12 cellular contexts compared by ENCODE assay signal in the genomic region with DNA sequence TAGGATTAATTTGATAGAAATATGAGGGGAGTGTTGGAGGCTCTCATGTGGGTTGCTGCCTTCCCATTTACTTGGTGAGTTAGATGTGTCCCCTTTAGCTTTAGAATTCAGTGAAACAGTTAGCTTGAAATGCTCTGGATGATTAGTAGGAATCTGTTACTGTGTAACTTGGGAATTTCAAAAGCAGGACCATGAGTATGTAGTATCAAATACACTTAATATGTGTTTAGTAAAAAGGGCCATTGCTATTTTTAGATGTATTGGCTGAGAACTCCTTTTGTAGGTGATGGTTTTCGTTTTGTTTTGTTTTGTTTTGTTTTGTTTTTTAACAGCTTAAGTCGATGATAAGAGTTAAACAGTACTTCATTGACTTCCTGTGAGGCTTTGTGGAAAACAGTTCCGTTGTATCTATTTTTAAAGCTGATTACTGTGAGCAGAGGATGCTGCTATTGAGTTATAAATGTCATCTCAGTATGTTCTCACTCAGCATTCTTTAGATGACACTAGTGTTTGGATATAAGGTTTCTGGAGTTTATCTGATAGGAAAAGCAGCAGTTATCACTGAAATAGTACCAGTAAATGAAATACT. TPM values are rescaled to one million over a fixed set of nuclear protein-coding genes. Genes with fewer than 3 reads are reported as not detected.
DNase-seq lines count a peak whose midpoint lies in the region; ATAC-seq and TF ChIP-seq lines count a peak whose summit lies in the region.
"Had no signal": no experiment of that assay in that cellular context is flagged by ENCODE, and none has a peak within 500 bp of the region (broad histone marks: within the 10 kb centered on the region; RNA-seq: fewer than 3 reads in every experiment).

No MANE protein-coding gene starts in this region.

- peak overlapping the region; percentile 76 for H3K4me3 ChIP-seq in CD4-positive, CD25-positive, alpha-beta regulatory T cell (ENCODE audit: low read depth, low read length)
- peak overlapping the region; percentile 5; the same call in 1 of the 2 replicates for H3K4me3 ChIP-seq in Jurkat, Clone E6-1 (ENCODE audit: low read length)
- H3K4me3 ChIP-seq in colonic mucosa (no peak overlapping the region), mucosa of rectum (ENCODE audit: low read length in 2 of 2) (no peak overlapping the region)

- intact Hi-C loops in colonic mucosa (cut with DNase I), result no loop called here

- peak; percentile 69 for ATAC-seq in CD4-positive, CD25-positive, alpha-beta regulatory T cell (ENCODE audit: low read depth in 2 of 2)
- ATAC-seq in HG03175 (IDR thresholded peaks at IDR 0.05; ENCODE audit: unreplicated experiment), result no peak

- H3K27me3 ChIP-seq in CD4-positive, CD25-positive, alpha-beta regulatory T cell (ENCODE audit: control insufficient read depth, insufficient read depth, low read length), result no peaks in the 10 kb centered on the region
- no peaks in the 10 kb centered on the region for H3K27me3 ChIP-seq in colonic mucosa
- H3K27me3 ChIP-seq in mucosa of rectum (ENCODE audit: control insufficient read depth in 2 of 2, insufficient read depth in 2 of 2, low read length in 2 of 2), result no peaks in the 10 kb centered on the region

- H3K27me3 Mint-ChIP-seq in CD4-positive, CD25-positive, alpha-beta regulatory T cell, result no peaks in the 10 kb centered on the region
- H3K27me3 Mint-ChIP-seq: natural killer cell treated with Interleukin-12 subunit alpha and Interleukin-12 subunit beta and Interleukin-15 and Interleukin-18, amount 100 ng/mL, for 72 hours had no signal

- no peaks in the 10 kb centered on the region for H3K9me3 ChIP-seq in CD4-positive, CD25-positive, alpha-beta regulatory T cell (ENCODE audit: control insufficient read depth in 2 of 2, low read length in 2 of 2)
- H3K9me3 ChIP-seq in colonic mucosa, result no peaks in the 10 kb centered on the region
- H3K9me3 ChIP-seq in mucosa of rectum (ENCODE audit: control insufficient read depth in 2 of 2, low read length in 2 of 2), result no peaks in the 10 kb centered on the region

- H3K27ac ChIP-seq in CD4-positive, CD25-positive, alpha-beta regulatory T cell (ENCODE audit: insufficient read depth, low read length, poor library complexity, severe bottlenecking), result peak overlapping the region; percentile 68
- H3K27ac ChIP-seq in colonic mucosa (peak overlapping the region; percentile 17), mucosa of rectum (ENCODE audit: low read depth in 2 of 2, low read length in 2 of 2) (peak overlapping the region; percentile 41 to 45)

- TF ChIP-seq CTCF in colonic mucosa (IDR thresholded peaks at IDR 0.05), result no peak

- H3K9me3 Mint-ChIP-seq in CD4-positive, CD25-positive, alpha-beta regulatory T cell, result peaks cover 0 to under 1% (median 0%) of the 10 kb centered on the region in 7 donors
- H3K9me3 Mint-ChIP-seq: natural killer cell treated with Interleukin-12 subunit alpha and Interleukin-12 subunit beta and Interleukin-15 and Interleukin-18, amount 100 ng/mL, for 72 hours had no signal

- peak in 2 of 3 donors; percentile 59 to 75 for DNase-seq in CD4-positive, CD25-positive, alpha-beta regulatory T cell
- peak; percentile 62 for DNase-seq in Jurkat, Clone E6-1 (ENCODE audit: low read depth, low spot score)
- DNase-seq in colonic mucosa (no peak), Kasumi-1 (lab: John Stamatoyannopoulos, UW) (no peak), activated gamma-delta T cell (lab: John Stamatoyannopoulos, UW) (no peak), hypothalamus (lab: John Stamatoyannopoulos, UW) (no peak)
- DNase-seq: amniotic stem cell, Calu3, trophoblast cell had no signal

- peaks cover 35 to 51% (median 42%) of the 10 kb centered on the region in 4 donors for H3K4me1 Mint-ChIP-seq in CD4-positive, CD25-positive, alpha-beta regulatory T cell

- no peaks in the 10 kb centered on the region for H3K36me3 ChIP-seq in CD4-positive, CD25-positive, alpha-beta regulatory T cell (ENCODE audit: control insufficient read depth, insufficient read depth, low read length)
- H3K36me3 ChIP-seq in colonic mucosa (no peaks in the 10 kb centered on the region), mucosa of rectum (ENCODE audit: control insufficient read depth in 2 of 2, insufficient read depth in 2 of 2, low read length in 2 of 2) (no peaks in the 10 kb centered on the region)

- peaks cover 3% of the 10 kb centered on the region for H3K36me3 Mint-ChIP-seq in CD4-positive, CD25-positive, alpha-beta regulatory T cell
- H3K36me3 Mint-ChIP-seq: natural killer cell treated with Interleukin-12 subunit alpha and Interleukin-12 subunit beta and Interleukin-15 and Interleukin-18, amount 100 ng/mL, for 72 hours had no signal

- H3K4me3 Mint-ChIP-seq in CD4-positive, CD25-positive, alpha-beta regulatory T cell, result no peak overlapping the region

- H3K27ac Mint-ChIP-seq in CD4-positive, CD25-positive, alpha-beta regulatory T cell, result no peak overlapping the region

- peaks cover 82% of the 10 kb centered on the region for H3K4me1 ChIP-seq in CD4-positive, CD25-positive, alpha-beta regulatory T cell (ENCODE audit: control insufficient read depth, insufficient read depth, low read length, poor library complexity, severe bottlenecking)
- H3K4me1 ChIP-seq in colonic mucosa, result no peaks in the 10 kb centered on the region
- H3K4me1 ChIP-seq in mucosa of rectum (ENCODE audit: control insufficient read depth in 2 of 2, insufficient read depth in 2 of 2, low read length in 2 of 2), result peaks cover 0 to 6% of the 10 kb centered on the region in 2 donors

- H3K9ac ChIP-seq in colonic mucosa (ENCODE audit: low read depth in 2 of 2, low read length in 2 of 2) (no peak overlapping the region), mucosa of rectum (ENCODE audit: low read depth in 1 of 2, low read length in 2 of 2) (no peak overlapping the region)

RNA-seq across cellular contexts. Expression of gene MCAM, which starts 53.5 kb away (rescaled TPM):
- 10.1 TPM for total RNA-seq in CD4-positive, CD25-positive, alpha-beta regulatory T cell
- polyA plus RNA-seq in CD4-positive, CD25-positive, alpha-beta regulatory T cell, result 1 to 10 TPM in 3 of 4 donors, under 1 TPM in 1; 0.37 to 1.6 (median 1.5) TPM
- polyA plus RNA-seq in Jurkat, Clone E6-1 (2012; ENCODE audit: insufficient read depth, insufficient read length), result 9.1 TPM
- total RNA-seq in colonic mucosa, result 10 to 100 TPM in 1 of 2 donors, 1 to 10 TPM in 1; 5.4 to 36.9 TPM

RNA-seq across cellular contexts. Expression of gene CBL, which starts 57.3 kb away (rescaled TPM):
- total RNA-seq in CD4-positive, CD25-positive, alpha-beta regulatory T cell, result 35.6 TPM
- 10 to 100 TPM in 1 of 4 donors, 1 to 10 TPM in 3; 7.9 to 11.7 (median 8.8) TPM for polyA plus RNA-seq in CD4-positive, CD25-positive, alpha-beta regulatory T cell
- 7.4 TPM for polyA plus RNA-seq in Jurkat, Clone E6-1 (2012; ENCODE audit: insufficient read depth, insufficient read length)
- 10 to 100 TPM; 10.8 to 16.4 TPM for total RNA-seq in colonic mucosa

Comparison
In these comparisons a context has a peak if more than half of its experiments do, and no peak if none do; other contexts are left out.
1. DNase-seq: peak in CD4-positive, CD25-positive, alpha-beta regulatory T cell (2 of 3) and Jurkat, Clone E6-1 (single experiment); none in colonic mucosa (single experiment), Kasumi-1 (0 of 2), activated gamma-delta T cell (single experiment) and hypothalamus (0 of 51).
2. H3K27ac ChIP-seq: peak in every context shown above with its lines; median percentile 68 in CD4-positive, CD25-positive, alpha-beta regulatory T cell; 43 in mucosa of rectum; 17 in colonic mucosa.
3. H3K4me3 ChIP-seq: peak in CD4-positive, CD25-positive, alpha-beta regulatory T cell (single experiment) and Jurkat, Clone E6-1 (single experiment); none in colonic mucosa (single experiment) and mucosa of rectum (0 of 2).